Comparison of ENCODE assay signal across 1 cellular context in the genomic region with DNA sequence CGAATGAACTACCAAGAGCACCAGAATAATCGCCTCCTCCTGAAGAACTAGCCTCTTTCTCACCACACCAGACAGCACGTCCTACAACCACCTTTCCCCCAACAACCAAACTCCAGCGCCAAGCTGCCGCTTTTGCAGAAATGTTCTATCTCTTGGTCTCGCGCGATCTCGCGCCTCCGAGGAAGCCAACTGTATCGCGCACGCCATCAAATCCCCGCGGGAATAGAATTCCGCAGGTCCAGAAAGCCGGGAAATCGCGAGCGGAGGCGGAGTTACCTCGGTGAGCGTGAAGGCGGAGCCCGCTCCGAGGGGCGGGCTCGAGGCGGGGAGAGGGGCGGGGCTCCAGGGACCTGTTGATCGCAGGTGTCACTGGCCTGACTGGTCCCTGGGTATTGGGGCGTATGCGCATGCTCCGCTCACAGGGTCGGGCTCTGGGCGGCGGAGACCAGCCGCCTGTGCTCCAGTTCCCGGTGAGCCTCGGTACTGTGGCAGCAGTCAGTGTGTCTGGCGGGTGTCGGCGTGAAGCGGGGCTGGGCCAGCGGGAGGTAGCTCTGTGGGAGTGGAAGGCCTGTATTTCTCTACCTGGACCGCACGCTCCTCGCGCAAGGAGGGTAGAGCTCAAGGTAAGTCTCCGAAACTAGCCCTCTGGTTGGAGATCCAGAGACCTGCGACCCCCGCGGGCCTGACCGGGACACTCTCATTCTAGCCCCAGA.
TF ChIP-seq lines count a peak whose summit lies in the region.

USP53 (plus strand) TSS at position 463 of the 713 bp plus-strand sequence. CDS start 27,047 bp downstream, outside the sequence.

TF ChIP-seq in liver, 16 proteins besides CTCF, POLR2A, EP300 and RAD21 (continued from another document):
- TF ChIP-seq ATF3 (IDR thresholded peaks at IDR 0.05), result peak; percentile 70
- TF ChIP-seq YY1 (IDR thresholded peaks at IDR 0.05), result peak; percentile 93
- no peak for TF ChIP-seq FOXA2 (IDR thresholded peaks at IDR 0.05)
- peak in 1 of 2 donors; percentile 38 for TF ChIP-seq RXRA (IDR thresholded peaks at IDR 0.05)
- peak; percentile 79 for TF ChIP-seq SP1 (IDR thresholded peaks at IDR 0.05)
